In the genomic region with DNA sequence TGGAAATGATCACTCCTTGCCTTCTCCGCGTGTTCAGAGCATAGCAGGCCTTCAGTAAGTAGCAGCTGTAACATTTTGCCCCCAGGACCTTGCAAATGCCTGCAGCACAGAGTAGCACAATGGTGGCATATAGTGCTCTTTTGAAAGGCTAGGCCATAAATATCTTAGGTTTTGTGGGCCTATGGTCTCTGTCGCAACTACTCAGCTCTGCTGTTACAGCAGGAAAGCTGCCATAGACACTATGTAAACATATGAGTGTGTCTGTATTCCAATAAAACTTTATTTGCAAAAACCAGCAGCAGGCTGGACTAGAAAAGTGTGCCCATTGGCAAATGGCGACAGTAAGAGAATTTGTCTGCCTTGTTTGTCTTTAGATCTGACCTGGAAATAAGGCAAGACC, we compare ENCODE assay signal across 20 cellular contexts.
"Had no signal": no experiment of that assay in that cellular context is flagged by ENCODE, and none has a peak within 500 bp of the region (broad histone marks: within the 10 kb centered on the region; RNA-seq: fewer than 3 reads in every experiment).

No MANE protein-coding gene starts in this region.

- H3K4me1 ChIP-seq: parathyroid adenoma had no signal

- H3K9me3 ChIP-seq: esophagus squamous epithelium, tibial artery had no signal

- DNase-seq: activated CD4-positive, alpha-beta T cell treated with anti-CD3 and anti-CD28 coated beads for 36 hours; activated CD4-positive, alpha-beta T cell treated with anti-CD3 and anti-CD28 coated beads, Interleukin-2, amount 50 U/mL, for 4 hours; activated CD8-positive, alpha-beta memory T cell treated with anti-CD3 and anti-CD28 coated beads, Interleukin-2, amount 50 U/mL, for 48 hours; activated naive CD4-positive, alpha-beta T cell; activated T-cell treated with anti-CD3 and anti-CD28 coated beads, Interleukin-2, amount 50 U/mL, for 4 hours; amygdala; cerebellar nuclear complex; esophagus squamous epithelium; islet precursor cell; left cardiac atrium; right cardiac atrium; small intestine; stimulated activated CD4-positive, alpha-beta T cell treated with anti-CD3 and anti-CD28 coated beads, Interleukin-2, amount 100 ng/mL, for 24 hours; stimulated activated naive CD8-positive, alpha-beta T cell treated with anti-CD3 and anti-CD28 coated beads, Interleukin-15, amount 100 ng/mL, for 72 hours; tibial artery had no signal

- H3K9ac ChIP-seq: parathyroid adenoma had no signal

- H3K27me3 ChIP-seq: esophagus squamous epithelium, heart left ventricle, tibial artery had no signal

- FAIRE-seq: small intestine had no signal

- H2AFZ ChIP-seq: parathyroid adenoma had no signal

- H3K4me3 ChIP-seq: coronary artery, esophagus squamous epithelium, heart left ventricle, tibial artery had no signal

- H3K27ac ChIP-seq: coronary artery, heart left ventricle, parathyroid adenoma, tibial artery had no signal

- ATAC-seq: activated CD4-positive, alpha-beta T cell treated with anti-CD3 and anti-CD28 coated beads for 36 hours; activated T-cell treated with anti-CD3 and anti-CD28 coated beads, Interleukin-2, amount 50 U/mL, for 4 hours; heart left ventricle; left cardiac atrium; right cardiac atrium; stimulated activated effector memory CD8-positive, alpha-beta T cell treated with anti-CD3 and anti-CD28 coated beads, Interleukin-12 subunit alpha, Interleukin-12 subunit beta, amount 100 ng/mL, for 72 hours; stimulated activated naive CD8-positive, alpha-beta T cell treated with anti-CD3 and anti-CD28 coated beads, Interleukin-15, amount 100 ng/mL, for 72 hours; WTC11 had no signal
